8 cellular contexts compared by ENCODE assay signal in the genomic region with DNA sequence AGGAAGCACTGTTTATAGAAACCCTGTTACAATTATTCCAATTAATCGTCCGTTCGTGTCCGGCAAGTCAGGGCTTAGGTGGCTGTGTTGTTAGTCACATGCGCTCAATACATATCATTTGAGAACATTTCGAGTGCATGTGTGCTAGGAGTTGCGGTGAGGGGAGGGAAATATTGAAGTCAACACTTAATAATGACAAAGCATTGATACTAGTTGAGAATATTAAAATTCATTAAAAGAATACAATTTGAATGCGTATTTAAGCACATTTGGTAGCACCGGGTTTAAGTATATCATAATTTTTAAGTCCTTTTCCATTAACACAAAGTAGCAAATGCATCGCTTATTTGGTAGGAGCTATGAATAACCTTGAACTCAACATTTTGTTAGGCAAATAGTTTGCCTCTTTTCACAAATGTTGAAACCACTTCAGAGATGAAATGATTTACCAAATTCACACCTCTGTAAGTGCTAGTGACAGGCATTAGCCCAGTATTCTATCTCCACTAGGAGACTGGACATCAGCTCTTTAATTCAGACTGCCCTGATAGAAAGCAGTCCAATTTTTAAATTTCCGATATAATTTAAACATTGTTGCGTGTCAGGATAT. TPM values are rescaled to one million over a fixed set of nuclear protein-coding genes. Genes with fewer than 3 reads are reported as not detected.
DNase-seq lines count a peak whose midpoint lies in the region; ATAC-seq and TF ChIP-seq lines count a peak whose summit lies in the region.

No MANE protein-coding gene starts in this region.

- no peaks in the 10 kb centered on the region for H3K36me3 ChIP-seq in body of pancreas (replicated peaks in 1 of 2; ENCODE audit: insufficient read depth in 1 of 2, low read depth in 2 of 2)
- peaks cover 18% of the 10 kb centered on the region for H3K36me3 ChIP-seq in mesodermal cell (ENCODE audit: control insufficient read depth, insufficient read depth, low read length)

- no peak for TF ChIP-seq POLR2A in body of pancreas (IDR thresholded peaks at IDR 0.05)

- no peak for ATAC-seq in stimulated activated naive CD8-positive, alpha-beta T cell treated with anti-CD3 and anti-CD28 coated beads, Interleukin-15, Interleukin-2, amounts not matched to agents 100 U/mL and 50 U/mL, for 24 hours
- ATAC-seq in body of pancreas = no peak
- no peak for ATAC-seq in GM21576 (IDR thresholded peaks at IDR 0.05; ENCODE audit: unreplicated experiment)
- ATAC-seq in left lobe of liver = no peak

- H3K27ac ChIP-seq in body of pancreas (peak overlapping the region; percentile 89 to 96 (median 92)), mesodermal cell (ENCODE audit: low read depth, low read length, severe bottlenecking) (peak overlapping the region; percentile 62)

- H3K27me3 Mint-ChIP-seq in stimulated activated naive CD8-positive, alpha-beta T cell treated with anti-CD3 and anti-CD28 coated beads, Interleukin-15, Interleukin-2, amounts not matched to agents 100 ng/mL and 50 ng/mL, for 24 hours = no peaks in the 10 kb centered on the region

- no peaks in the 10 kb centered on the region for H3K27me3 ChIP-seq in body of pancreas

- H3K9me3 ChIP-seq in body of pancreas = no peaks in the 10 kb centered on the region
- H3K9me3 ChIP-seq in mesodermal cell (ENCODE audit: control insufficient read depth, low read length) = no peaks in the 10 kb centered on the region

- H3K4me1 ChIP-seq in body of pancreas (peaks cover 17% of the 10 kb centered on the region), mesodermal cell (ENCODE audit: control insufficient read depth, insufficient read depth, low read length, poor library complexity, severe bottlenecking) (peaks cover 5% of the 10 kb centered on the region)

- no peaks in the 10 kb centered on the region for H3K9me3 Mint-ChIP-seq in stimulated activated naive CD8-positive, alpha-beta T cell treated with anti-CD3 and anti-CD28 coated beads, Interleukin-15, Interleukin-2, amounts not matched to agents 100 ng/mL and 50 ng/mL, for 24 hours

- H3K4me3 ChIP-seq in body of pancreas (peak overlapping the region; percentile 66 to 89), mesodermal cell (ENCODE audit: extremely low read depth, insufficient read depth, low read length, poor library complexity, severe bottlenecking) (peak overlapping the region; percentile 92)

- 3 to 8% methylated on average over 12 of the region's 12 CpGs for WGBS in body of pancreas, 2 donors
- WGBS in mesodermal cell (ENCODE audit: insufficient coverage in 2 of 2), 2 experiments = 31 to 96% methylated on average over 3 to 6 of the region's 12 CpGs

- DNase-seq in stimulated activated naive CD8-positive, alpha-beta T cell treated with anti-CD3 and anti-CD28 coated beads, Interleukin-15, Interleukin-2, amounts not matched to agents 100 U/mL and 50 U/mL, for 24 hours = no peak
- no peak for DNase-seq in body of pancreas
- no peak for DNase-seq in HK-2 (ENCODE audit: unreplicated experiment)
- DNase-seq in left lobe of liver (ENCODE audit: low spot score) = no peak
- DNase-seq in Kasumi-1 (lab: John Stamatoyannopoulos, UW) = no peak

- H3K36me3 Mint-ChIP-seq in stimulated activated naive CD8-positive, alpha-beta T cell treated with anti-CD3 and anti-CD28 coated beads, Interleukin-15, Interleukin-2, amounts not matched to agents 100 ng/mL and 50 ng/mL, for 24 hours (ENCODE audit: low read depth) = peaks cover 40% of the 10 kb centered on the region

- H3K4me3 Mint-ChIP-seq in stimulated activated naive CD8-positive, alpha-beta T cell treated with anti-CD3 and anti-CD28 coated beads, Interleukin-15, Interleukin-2, amounts not matched to agents 100 ng/mL and 50 ng/mL, for 24 hours = peak overlapping the region; percentile 88

- intact Hi-C loops in body of pancreas (cut with DNase I) = no loop called here

- peak overlapping the region; percentile 95 for H3K27ac Mint-ChIP-seq in stimulated activated naive CD8-positive, alpha-beta T cell treated with anti-CD3 and anti-CD28 coated beads, Interleukin-15, Interleukin-2, amounts not matched to agents 100 ng/mL and 50 ng/mL, for 24 hours

- no peak for TF ChIP-seq CTCF in body of pancreas (IDR thresholded peaks at IDR 0.05)

- H3K4me1 Mint-ChIP-seq in stimulated activated naive CD8-positive, alpha-beta T cell treated with anti-CD3 and anti-CD28 coated beads, Interleukin-15, Interleukin-2, amounts not matched to agents 100 ng/mL and 50 ng/mL, for 24 hours (ENCODE audit: low read depth) = peaks cover 60% of the 10 kb centered on the region

RNA-seq across cellular contexts. Expression of a gene that starts 1.1 kb away (rescaled TPM):
- 100 to 1,000 TPM in 1 of 2 donors, 10 to 100 TPM in 1; 77.5 to 123 TPM for total RNA-seq in body of pancreas
- polyA plus RNA-seq in mesodermal cell (2013, experiment 1 of 2) = 242 TPM
- polyA plus RNA-seq in mesodermal cell (2013, experiment 2 of 2) = 259 TPM
- 77.0 TPM for total RNA-seq in left lobe of liver
